In the genomic region with DNA sequence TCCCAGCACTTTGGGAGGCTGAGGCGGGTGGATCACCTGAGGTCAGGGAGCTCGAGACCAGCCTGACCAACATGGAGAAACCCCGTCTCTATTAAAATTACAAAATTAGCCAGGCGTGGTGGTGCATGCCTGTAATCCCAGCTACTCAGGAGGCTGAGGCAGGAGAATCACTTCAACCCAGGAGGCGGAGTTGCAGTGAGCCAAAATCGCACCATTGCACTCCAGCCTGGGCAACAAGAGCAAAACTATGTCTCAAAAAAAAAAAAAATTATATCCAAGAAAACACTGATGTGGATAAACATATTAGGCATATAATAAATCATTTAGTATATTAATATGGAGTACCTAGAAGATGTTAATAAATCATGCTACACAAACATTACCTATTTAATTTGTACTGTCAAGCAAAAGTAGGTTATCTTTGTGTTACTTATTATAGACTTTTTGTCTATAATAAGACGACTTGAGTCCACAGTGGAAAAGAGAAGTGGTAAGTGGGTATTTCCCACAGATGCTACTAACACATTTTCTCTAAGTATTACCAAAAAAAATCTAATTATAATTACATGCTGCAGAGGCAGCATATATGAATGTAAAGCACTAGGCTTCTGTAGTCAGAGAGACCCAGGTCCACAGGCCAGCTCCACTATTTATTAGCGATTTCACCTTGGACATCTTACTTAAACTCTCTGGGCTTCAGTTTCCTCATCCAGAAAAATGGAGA, we compare ENCODE assay signal across 14 cellular contexts. TPM values are rescaled to one million over a fixed set of nuclear protein-coding genes. Genes with fewer than 3 reads are reported as not detected.
DNase-seq lines count a peak whose midpoint lies in the region; ATAC-seq and TF ChIP-seq lines count a peak whose summit lies in the region.
"Had no signal": no experiment of that assay in that cellular context is flagged by ENCODE, and none has a peak within 500 bp of the region (broad histone marks: within the 10 kb centered on the region; RNA-seq: fewer than 3 reads in every experiment).

No MANE protein-coding gene starts in this region.

- ATAC-seq in GM19395 (IDR thresholded peaks at IDR 0.05; ENCODE audit: unreplicated experiment) (peak; percentile 57), HG03432 (IDR thresholded peaks at IDR 0.05; ENCODE audit: unreplicated experiment) (no peak)
- ATAC-seq: T-cell had no signal

- H3K9me3 ChIP-seq in A673 (ENCODE audit: low read depth, low read length, poor library complexity, severe bottlenecking) = no peaks in the 10 kb centered on the region
- no peaks in the 10 kb centered on the region for H3K9me3 ChIP-seq in OCI-LY3 (ENCODE audit: insufficient read depth, low read length)
- no peaks in the 10 kb centered on the region for H3K9me3 ChIP-seq in BE2C
- H3K9me3 ChIP-seq: A549 had no signal

- H2BK5ac ChIP-seq in mesendoderm (ENCODE audit: low read length) = no peak overlapping the region

- H3K9ac ChIP-seq in OCI-LY3 (ENCODE audit: low read length) (no peak overlapping the region), mesendoderm (ENCODE audit: low read length) (no peak overlapping the region)

- H4K8ac ChIP-seq in mesendoderm (ENCODE audit: low read depth, low read length) = no peak overlapping the region

- H3K4me3 ChIP-seq in A673 (ENCODE audit: low read depth, low read length, poor library complexity, severe bottlenecking) = no peak overlapping the region
- no peak overlapping the region for H3K4me3 ChIP-seq in OCI-LY3 (ENCODE audit: low read length)
- H3K4me3 ChIP-seq in mesendoderm (ENCODE audit: low read length) = no peak overlapping the region
- no peak overlapping the region for H3K4me3 ChIP-seq in BE2C (ENCODE audit: low read depth, low read length)
- H3K4me3 ChIP-seq: A549 had no signal

- H3K4me2 ChIP-seq in OCI-LY3 (ENCODE audit: low read length) (peak overlapping the region; percentile 22), mesendoderm (ENCODE audit: low read length) (no peak overlapping the region)

- intact Hi-C loops in A673 (cut with micrococcal nuclease; ENCODE audit: unreplicated experiment) = loop anchor here (5.0 kb wide), 1 partner anchor 67 kb away; no protein-coding TSS in a partner anchor

- no peak overlapping the region for H3K4ac ChIP-seq in mesendoderm (ENCODE audit: low read depth, low read length)

- H3K79me1 ChIP-seq in mesendoderm (ENCODE audit: low read length) = peaks cover 6% of the 10 kb centered on the region

- peak overlapping the region; percentile 57 for H2BK15ac ChIP-seq in mesendoderm (replicated peaks; ENCODE audit: low read depth)

- TF ChIP-seq CTCF in A673 (conservative IDR thresholded peaks at IDR 0.05; ENCODE audit: low read depth, low read length) (no peak), OCI-LY3 (IDR thresholded peaks at IDR 0.05; ENCODE audit: low read depth, low read length) (no peak), BE2C (IDR thresholded peaks at IDR 0.05; ENCODE audit: low read depth, low read length) (no peak)

- no peak overlapping the region for H3K23ac ChIP-seq in mesendoderm (ENCODE audit: low read length)

- no peak for DNase-seq in A673 (ENCODE audit: low spot score)
- DNase-seq in mesendoderm = no peak
- no peak for DNase-seq in kidney tubule cell (ENCODE audit: low spot score)
- no peak for DNase-seq in BE2C
- DNase-seq in activated CD4-positive, alpha-beta T cell treated with anti-CD3 and anti-CD28 coated beads, Interleukin-2, amount 50 U/mL, for 48 hours = no peak
- DNase-seq: activated effector memory CD4-positive, alpha-beta T cell treated with anti-CD3 and anti-CD28 coated beads, Interleukin-2, amount 50 U/mL, for 16 hours; DMS79; midbrain; NCI-H1694 treated with DMSO at 0.1 percent for 48 hours; T-cell had no signal

- H2AFZ ChIP-seq in OCI-LY3 (ENCODE audit: low read depth, low read length) = no peak overlapping the region

- no CpG with 5 or more reads among the region's 8 CpGs for WGBS in mesendoderm (ENCODE audit: extremely low coverage, insufficient coverage, low lambda C conversion rate)

- no peak overlapping the region for H3K56ac ChIP-seq in mesendoderm (ENCODE audit: low read length)

- peaks cover 42% of the 10 kb centered on the region for H3K4me1 ChIP-seq in A673 (ENCODE audit: insufficient read depth, low read length, poor library complexity, severe bottlenecking)
- H3K4me1 ChIP-seq in OCI-LY3 (ENCODE audit: low read length) = peaks cover 14% of the 10 kb centered on the region
- peaks cover 14% of the 10 kb centered on the region for H3K4me1 ChIP-seq in mesendoderm (ENCODE audit: control insufficient read depth, low read depth, low read length)
- no peaks in the 10 kb centered on the region for H3K4me1 ChIP-seq in BE2C

- H2BK120ac ChIP-seq in mesendoderm (ENCODE audit: low read depth, low read length) = no peak overlapping the region

- H4K5ac ChIP-seq in mesendoderm (ENCODE audit: low read length) = no peak overlapping the region

- peak overlapping the region; percentile 84 for H3K27ac ChIP-seq in A673 (ENCODE audit: low read depth, low read length, poor library complexity, severe bottlenecking)
- no peak overlapping the region for H3K27ac ChIP-seq in OCI-LY3 (ENCODE audit: low read length)
- H3K27ac ChIP-seq in mesendoderm (ENCODE audit: low read depth, low read length) = no peak overlapping the region

- no peak overlapping the region for H3K18ac ChIP-seq in mesendoderm (ENCODE audit: low read length)

- H2AK5ac ChIP-seq in mesendoderm (ENCODE audit: low read length) = no peak overlapping the region

- no peaks in the 10 kb centered on the region for H4K20me1 ChIP-seq in OCI-LY3 (ENCODE audit: insufficient read depth, low read length)

- CTCF ChIA-PET in A673 (lab: Charles Lee) = no interaction called here

- H3K79me2 ChIP-seq in OCI-LY3 (ENCODE audit: low read length) (no peaks in the 10 kb centered on the region), mesendoderm (ENCODE audit: control insufficient read depth, insufficient read depth, low read length) (peaks cover 4% of the 10 kb centered on the region)

- H3K36me3 ChIP-seq in A673 (ENCODE audit: insufficient read depth, low read length, poor library complexity, severe bottlenecking) = peaks cover 7% of the 10 kb centered on the region
- no peaks in the 10 kb centered on the region for H3K36me3 ChIP-seq in OCI-LY3 (replicated peaks; ENCODE audit: low read depth, low read length)
- no peaks in the 10 kb centered on the region for H3K36me3 ChIP-seq in mesendoderm (ENCODE audit: control insufficient read depth, insufficient read depth, low read length)
- no peaks in the 10 kb centered on the region for H3K36me3 ChIP-seq in BE2C

- H3K27me3 ChIP-seq in A673 (replicated peaks; ENCODE audit: insufficient read depth, low read depth, low read length, poor library complexity) = no peaks in the 10 kb centered on the region
- no peaks in the 10 kb centered on the region for H3K27me3 ChIP-seq in OCI-LY3 (ENCODE audit: low read depth, low read length)
- H3K27me3 ChIP-seq in mesendoderm (ENCODE audit: insufficient read depth, low read length, poor library complexity) = no peaks in the 10 kb centered on the region
- H3K27me3 ChIP-seq in BE2C = no peaks in the 10 kb centered on the region

- POLR2A ChIA-PET in A673 (lab: Charles Lee; ENCODE audit: low non-redundant PET) = no interaction called here

- no TSS peak for BruUV-seq in A673 (replicated peaks; lab: Mats Ljungman, UMichigan)

RNA-seq across cellular contexts. Expression of a gene that starts 34.5 kb away (rescaled TPM):
- total RNA-seq in A673 (2021) = 23.6 and 28.0 TPM in 2 replicates
- polyA plus RNA-seq in mesendoderm (2013, experiment 1 of 2) = 9.3 TPM
- 9.5 TPM for polyA plus RNA-seq in mesendoderm (2013, experiment 2 of 2)
- 1.8 TPM for polyA plus RNA-seq in BE2C (2012; ENCODE audit: insufficient read depth, insufficient read length, low read depth)
